8 cellular contexts compared by ENCODE assay signal in the genomic region with DNA sequence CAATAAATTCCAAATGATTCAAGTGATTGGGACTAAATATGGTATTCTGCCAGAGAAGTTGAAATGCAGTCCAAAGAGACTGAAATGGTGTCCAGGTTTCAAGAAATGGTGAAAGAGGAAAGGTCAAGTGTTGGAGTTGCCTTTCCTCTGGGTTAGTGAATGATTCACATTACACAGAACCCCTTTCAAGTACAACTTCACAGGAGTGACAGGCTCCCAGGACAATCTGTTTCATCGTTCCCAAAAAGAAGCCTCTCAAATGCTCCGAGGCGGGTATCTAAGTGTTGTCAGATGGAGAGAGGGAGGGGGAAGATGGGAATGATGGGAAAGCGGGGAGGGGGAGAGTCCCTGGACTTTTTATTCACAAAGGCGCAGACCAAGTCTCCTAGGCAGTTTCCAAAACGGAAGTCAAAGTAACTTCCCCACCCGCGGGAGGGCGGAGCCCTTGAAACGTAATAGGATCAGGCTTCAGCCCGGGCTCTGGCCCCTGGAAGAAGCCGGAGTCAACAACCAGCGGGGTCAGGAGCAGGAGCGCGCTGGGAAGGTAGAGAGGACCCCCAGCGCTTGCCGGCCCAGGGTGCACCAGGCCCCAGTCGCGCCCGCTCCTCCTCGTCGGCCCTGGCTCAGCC. TPM values are rescaled to one million over a fixed set of nuclear protein-coding genes. Genes with fewer than 3 reads are reported as not detected.
A peak's percentile ranks its signal among the peaks of the same experiment; 100 is the strongest.
DNase-seq lines count a peak whose midpoint lies in the region; ATAC-seq and TF ChIP-seq lines count a peak whose summit lies in the region.

No MANE protein-coding gene starts in this region.

- intact Hi-C loops in esophagus muscularis mucosa (cut with DNase I) (loop anchor here (5.0 kb wide), 1 partner anchor 84 kb away; no protein-coding TSS in a partner anchor), stomach (cut with DNase I; ENCODE audit: low total_unique reads) (no loop called here)

- H3K27ac ChIP-seq in CD8-positive, alpha-beta memory T cell (ENCODE audit: low read depth, low read length): peak overlapping the region; percentile 78
- H3K27ac ChIP-seq in esophagus muscularis mucosa (replicated peaks in 1 of 4): peak overlapping the region; percentile 89 to 97 (median 94)
- peak overlapping the region; percentile 90 for H3K27ac ChIP-seq in muscle layer of colon (ENCODE audit: low read depth, low read length)
- peak overlapping the region; percentile 97 to 99 (median 98) for H3K27ac ChIP-seq in stomach

- no peaks in the 10 kb centered on the region for H3K36me3 ChIP-seq in CD8-positive, alpha-beta memory T cell (ENCODE audit: insufficient read depth, low read length)
- H3K36me3 ChIP-seq in esophagus muscularis mucosa: no peaks in the 10 kb centered on the region
- H3K36me3 ChIP-seq in muscle layer of colon (ENCODE audit: insufficient read depth, low read length): no peaks in the 10 kb centered on the region
- H3K36me3 ChIP-seq in stomach: no peaks in the 10 kb centered on the region

- POLR2A ChIA-PET in CD8-positive, alpha-beta memory T cell (lab: Charles Lee): no interaction called here
- POLR2A ChIA-PET in activated CD8-positive, alpha-beta T cell treated with anti-CD3 and anti-CD28 coated beads, Interleukin-2, amount 10 ng/mL, durations not matched to agents 7 days and 5 days (lab: Charles Lee): no interaction called here

- no peaks in the 10 kb centered on the region for H3K27me3 Mint-ChIP-seq in CD8-positive, alpha-beta memory T cell
- peaks cover 7% of the 10 kb centered on the region for H3K27me3 Mint-ChIP-seq in activated CD8-positive, alpha-beta T cell treated with anti-CD3 and anti-CD28 coated beads, Interleukin-2, amount 10 ng/mL, durations not matched to agents 7 days and 5 days (ENCODE audit: low read depth)

- peaks cover 10% of the 10 kb centered on the region for H3K4me1 ChIP-seq in CD8-positive, alpha-beta memory T cell (ENCODE audit: insufficient read depth, low read length)
- H3K4me1 ChIP-seq in esophagus muscularis mucosa (peaks cover 25 to 38% (median 32%) of the 10 kb centered on the region in 4 donors), muscle layer of colon (ENCODE audit: insufficient read depth, low read length) (peaks cover 17% of the 10 kb centered on the region), stomach (peaks cover 19 to 46% (median 30%) of the 10 kb centered on the region in 4 donors)

- H3K36me3 Mint-ChIP-seq in CD8-positive, alpha-beta memory T cell: peaks cover 0 to 5% (median 0%) of the 10 kb centered on the region in 3 donors
- no peaks in the 10 kb centered on the region for H3K36me3 Mint-ChIP-seq in activated CD8-positive, alpha-beta T cell treated with anti-CD3 and anti-CD28 coated beads, Interleukin-2, amount 10 ng/mL, durations not matched to agents 7 days and 5 days (ENCODE audit: low read depth)

- H3K4me1 Mint-ChIP-seq in CD8-positive, alpha-beta memory T cell: peaks cover 23 to 41% (median 31%) of the 10 kb centered on the region in 3 donors
- H3K4me1 Mint-ChIP-seq in activated CD8-positive, alpha-beta T cell treated with anti-CD3 and anti-CD28 coated beads, Interleukin-2, amount 10 ng/mL, durations not matched to agents 7 days and 5 days (ENCODE audit: low read depth): peaks cover 20% of the 10 kb centered on the region

- WGBS in esophagus muscularis mucosa: 0% methylated on average over 16 of the region's 22 CpGs
- 0 to 2% (median 1%) methylated on average over 9 to 22 of the region's 22 CpGs for WGBS in stomach, 5 donors

- no peak for TF ChIP-seq POLR2A in esophagus muscularis mucosa (IDR thresholded peaks at IDR 0.05; ENCODE audit: low read depth)
- no peak for TF ChIP-seq POLR2A in stomach (IDR thresholded peaks at IDR 0.05)

- H3K4me3 ChIP-seq in CD8-positive, alpha-beta memory T cell (ENCODE audit: low read length): peak overlapping the region; percentile 81
- H3K4me3 ChIP-seq in esophagus muscularis mucosa: peak overlapping the region; percentile 76 to 92 (median 76)
- H3K4me3 ChIP-seq in muscle layer of colon (ENCODE audit: low read depth in 1 of 2, low read length in 2 of 2): peak overlapping the region; percentile 72 to 93
- H3K4me3 ChIP-seq in stomach: peak overlapping the region; percentile 77 to 96 (median 88)

- TF ChIP-seq CTCF in esophagus muscularis mucosa (IDR thresholded peaks at IDR 0.05) (no peak), stomach (IDR thresholded peaks at IDR 0.05) (no peak)

- TF ChIP-seq EP300 in esophagus muscularis mucosa (IDR thresholded peaks at IDR 0.05) (no peak), stomach (IDR thresholded peaks at IDR 0.05) (no peak)

- no peaks in the 10 kb centered on the region for H3K9me3 ChIP-seq in CD8-positive, alpha-beta memory T cell (ENCODE audit: low read length)
- H3K9me3 ChIP-seq in esophagus muscularis mucosa: no peaks in the 10 kb centered on the region
- no peaks in the 10 kb centered on the region for H3K9me3 ChIP-seq in muscle layer of colon (ENCODE audit: low read length)
- H3K9me3 ChIP-seq in stomach: no peaks in the 10 kb centered on the region

- ATAC-seq in GM19324 (IDR thresholded peaks at IDR 0.05; ENCODE audit: low FRiP score, unreplicated experiment) (peak; percentile 40), HG03442 (IDR thresholded peaks at IDR 0.05; ENCODE audit: unreplicated experiment) (peak; percentile 34)
- peak; percentile 3 for ATAC-seq in activated CD8-positive, alpha-beta T cell treated with anti-CD3 and anti-CD28 coated beads, Interleukin-2, amount 10 ng/mL, durations not matched to agents 7 days and 5 days

- peak overlapping the region; percentile 55 for H3K9ac ChIP-seq in muscle layer of colon (ENCODE audit: low read length)

- peak overlapping the region; percentile 87 to 97 (median 92) for H3K4me3 Mint-ChIP-seq in CD8-positive, alpha-beta memory T cell
- H3K4me3 Mint-ChIP-seq in activated CD8-positive, alpha-beta T cell treated with anti-CD3 and anti-CD28 coated beads, Interleukin-2, amount 10 ng/mL, durations not matched to agents 7 days and 5 days: peak overlapping the region; percentile 85

- H3K9me3 Mint-ChIP-seq in CD8-positive, alpha-beta memory T cell: no peaks in the 10 kb centered on the region
- H3K9me3 Mint-ChIP-seq in activated CD8-positive, alpha-beta T cell treated with anti-CD3 and anti-CD28 coated beads, Interleukin-2, amount 10 ng/mL, durations not matched to agents 7 days and 5 days (ENCODE audit: insufficient read depth): no peaks in the 10 kb centered on the region

- no peaks in the 10 kb centered on the region for H3K27me3 ChIP-seq in CD8-positive, alpha-beta memory T cell (ENCODE audit: insufficient read depth, low read length, poor library complexity, severe bottlenecking)
- H3K27me3 ChIP-seq in esophagus muscularis mucosa: no peaks in the 10 kb centered on the region
- H3K27me3 ChIP-seq in muscle layer of colon (ENCODE audit: control insufficient read depth in 1 of 2, insufficient read depth in 2 of 2, low read length in 2 of 2): no peaks in the 10 kb centered on the region
- H3K27me3 ChIP-seq in stomach: no peaks in the 10 kb centered on the region

- H3K27ac Mint-ChIP-seq in CD8-positive, alpha-beta memory T cell: peak overlapping the region; percentile 77 to 99 (median 93)
- peak overlapping the region; percentile 81 for H3K27ac Mint-ChIP-seq in activated CD8-positive, alpha-beta T cell treated with anti-CD3 and anti-CD28 coated beads, Interleukin-2, amount 10 ng/mL, durations not matched to agents 7 days and 5 days

- DNase-seq in CD8-positive, alpha-beta memory T cell: peak in 3 of 5 donors; percentile 23 to 59 (median 39)
- peak; percentile 86 for DNase-seq in NCI-H524 treated with DMSO at 0.1 percent for 48 hours (lab: John Stamatoyannopoulos, UW)
- DNase-seq in activated CD8-positive, alpha-beta T cell treated with anti-CD3 and anti-CD28 coated beads, Interleukin-2, amount 10 ng/mL, durations not matched to agents 7 days and 5 days: peak; percentile 65
- peak; percentile 96 for DNase-seq in esophagus muscularis mucosa (ENCODE audit: extremely low spot score)
- peak; percentile 88 for DNase-seq in stomach

- CTCF ChIA-PET in CD8-positive, alpha-beta memory T cell (lab: Charles Lee): no interaction called here
- CTCF ChIA-PET in activated CD8-positive, alpha-beta T cell treated with anti-CD3 and anti-CD28 coated beads, Interleukin-2, amount 10 ng/mL, durations not matched to agents 7 days and 5 days (lab: Charles Lee): no interaction called here

RNA-seq across cellular contexts. Expression of gene SLC25A13, which starts 0.7 kb away (rescaled TPM):
- 10 to 100 TPM; 10.8 to 13.8 TPM for total RNA-seq in CD8-positive, alpha-beta memory T cell
- polyA plus RNA-seq in CD8-positive, alpha-beta memory T cell: 9.7 TPM
- 10 to 100 TPM in 1 of 2 experiments, 1 to 10 TPM in 1; 8.9 to 12.0 TPM for total RNA-seq in activated CD8-positive, alpha-beta T cell treated with anti-CD3 and anti-CD28 coated beads, Interleukin-2, amount 10 ng/mL, durations not matched to agents 7 days and 5 days
- total RNA-seq in esophagus muscularis mucosa (10 to 100 TPM in 3 of 4 donors, 1 to 10 TPM in 1; 8.6 to 17.4 (median 14.4) TPM), stomach (10 to 100 TPM in 4 of 5 donors, 1 to 10 TPM in 1; 4.1 to 72.0 (median 47.1) TPM)
- 10 to 100 TPM in 1 of 3 donors, 1 to 10 TPM in 2; 7.1 to 11.9 (median 9.4) TPM for polyA plus RNA-seq in stomach

Comparison
In these comparisons a context has a peak if more than half of its experiments do, and no peak if none do; other contexts are left out.
1. Peak in every context shown above with its lines: DNase-seq, ATAC-seq, H3K4me3 ChIP-seq and H3K27ac ChIP-seq.
2. DNase-seq: peak in every context shown above with its lines; median percentile 96 in esophagus muscularis mucosa; 88 in stomach; 86 in NCI-H524 treated with DMSO at 0.1 percent for 48 hours; 65 in activated CD8-positive, alpha-beta T cell treated with anti-CD3 and anti-CD28 coated beads, Interleukin-2, amount 10 ng/mL, durations not matched to agents 7 days and 5 days; 39 in CD8-positive, alpha-beta memory T cell.